ENCODE assay signal across 1 cellular context in the genomic region with DNA sequence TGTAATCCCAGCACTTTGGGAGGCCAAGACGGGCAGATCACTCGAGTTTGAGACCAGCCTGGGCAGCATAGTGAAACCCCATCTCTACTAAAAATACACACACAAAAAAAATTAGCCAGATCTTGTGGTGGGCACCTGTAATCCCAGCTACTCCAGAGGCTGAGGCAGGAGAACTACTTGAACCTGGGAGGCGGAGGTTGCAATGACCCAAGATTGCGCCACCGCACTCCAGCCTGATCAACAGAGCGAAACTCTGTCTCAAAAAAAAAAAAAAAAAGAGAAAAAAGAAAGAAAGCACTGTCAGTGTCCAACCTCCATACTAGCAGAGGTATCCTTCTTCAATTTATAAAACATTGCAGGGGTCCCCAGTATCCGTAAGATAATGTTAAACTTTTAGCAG.
TF ChIP-seq lines count a peak whose summit lies in the region.

No MANE protein-coding gene starts in this region.

TF ChIP-seq in H1, 55 proteins besides CTCF, POLR2A, EP300 and RAD21:
- TF ChIP-seq ZNF274 (IDR thresholded peaks at IDR 0.05; ENCODE audit: borderline replicate concordance, extremely low read depth, low read length) = no peak
- no peak for TF ChIP-seq RNF2 (IDR thresholded peaks at IDR 0.05; ENCODE audit: borderline replicate concordance, low read depth, low read length, missing control alignments, poor library complexity, severe bottlenecking)
- no peak for TF ChIP-seq TCF12 (IDR thresholded peaks at IDR 0.05; ENCODE audit: low read depth, low read length)
- TF ChIP-seq, protein P1, sequence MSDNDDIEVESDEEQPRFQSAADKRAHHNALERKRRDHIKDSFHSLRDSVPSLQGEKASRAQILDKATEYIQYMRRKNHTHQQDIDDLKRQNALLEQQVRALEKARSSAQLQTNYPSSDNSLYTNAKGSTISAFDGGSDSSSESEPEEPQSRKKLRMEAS (IDR thresholded peaks at IDR 0.05) = no peak
- peak; percentile 21; the same call in 1 of the 2 replicates for TF ChIP-seq CEBPB (IDR thresholded peaks at IDR 0.05; ENCODE audit: low read depth, low read length)
